Comparison of ENCODE assay signal across 9 cellular contexts in genomic region chr17:57468932-57469775, GRCh38.
DNase-seq lines count a peak whose midpoint lies in the region; ATAC-seq and TF ChIP-seq lines count a peak whose summit lies in the region.
"Had no signal": no experiment of that assay in that cellular context is flagged by ENCODE, and none has a peak within 500 bp of the region (broad histone marks: within the 10 kb centered on the region; RNA-seq: fewer than 3 reads in every experiment).

No MANE protein-coding gene starts in this region.

- no peak for DNase-seq in activated T-helper 1 cell treated with anti-CD3 and anti-CD28 coated beads, Interleukin-12 subunit alpha, Interleukin-12 subunit beta, Interleukin-2, Interleukin-4 antibody, amounts not matched to agents 30 ng/mL and 10 ng/mL and 1 ng/mL, durations not matched to agents 14 hours and 24 hours and 36 hours (ENCODE audit: low spot score)
- DNase-seq in NCI-H2171 (lab: John Stamatoyannopoulos, UW) (no peak), type B pancreatic cell (ENCODE audit: extremely low spot score, unreplicated experiment) (no peak), upper lobe of right lung (no peak)
- no peak for DNase-seq in activated naive CD4-positive, alpha-beta T cell treated with anti-CD3 and anti-CD28 coated beads for 36 hours
- DNase-seq: heart right ventricle had no signal

- CTCF ChIA-PET in activated naive CD4-positive, alpha-beta T cell treated with anti-CD3 and anti-CD28 coated beads for 36 hours (lab: Charles Lee) = interaction anchor here (0.8 to 1.6 kb wide), 2 partner anchors 16 to 226 kb away, joined by 3 to 5 read pairs; no protein-coding TSS in a partner anchor

- peaks cover 0 to 10% (median 6%) of the 10 kb centered on the region in 11 experiments; a peak in 6 of 22 replicates for H3K9me3 ChIP-seq in BLaER1 treated with 17β-estradiol and CSF1 and Interleukin-3, amounts not matched to agents 10 nM and 100 nM (replicated peaks in 1 of 11)
- no peaks in the 10 kb centered on the region for H3K9me3 ChIP-seq in upper lobe of right lung
- H3K9me3 ChIP-seq: heart right ventricle had no signal

- H3K9ac ChIP-seq in BLaER1 treated with 17β-estradiol and CSF1 and Interleukin-3, amounts not matched to agents 10 nM and 100 nM = peak overlapping the region in 8 of 11 experiments; percentile 53 to 79 (median 70); a peak in 16 of 22 replicates

- no peak overlapping the region for H3K4me3 Mint-ChIP-seq in activated T-helper 1 cell treated with anti-CD3 and anti-CD28 coated beads, Interleukin-12 subunit alpha, Interleukin-12 subunit beta, Interleukin-2, Interleukin-4 antibody, amounts not matched to agents 30 ng/mL and 10 ng/mL and 1 ng/mL, durations not matched to agents 14 hours and 24 hours and 36 hours
- H3K4me3 Mint-ChIP-seq in type B pancreatic cell = no peak overlapping the region
- no peak overlapping the region for H3K4me3 Mint-ChIP-seq in activated naive CD4-positive, alpha-beta T cell treated with anti-CD3 and anti-CD28 coated beads for 36 hours

- H3K4me2 ChIP-seq in BLaER1 treated with 17β-estradiol and CSF1 and Interleukin-3, amounts not matched to agents 10 nM and 100 nM = peak overlapping the region; percentile 31 to 90 (median 65)

- no peaks in the 10 kb centered on the region for H3K27me3 ChIP-seq in BLaER1 treated with 17β-estradiol and CSF1 and Interleukin-3, amounts not matched to agents 10 nM and 100 nM
- no peaks in the 10 kb centered on the region for H3K27me3 ChIP-seq in upper lobe of right lung
- H3K27me3 ChIP-seq: heart right ventricle had no signal

- peaks cover 54 to 100% (median 98%) of the 10 kb centered on the region in 10 experiments for H3K4me1 ChIP-seq in BLaER1 treated with 17β-estradiol and CSF1 and Interleukin-3, amounts not matched to agents 10 nM and 100 nM
- H3K4me1 ChIP-seq in upper lobe of right lung = peaks cover 12% of the 10 kb centered on the region

- H3K9me3 Mint-ChIP-seq in activated T-helper 1 cell treated with anti-CD3 and anti-CD28 coated beads, Interleukin-12 subunit alpha, Interleukin-12 subunit beta, Interleukin-2, Interleukin-4 antibody, amounts not matched to agents 30 ng/mL and 10 ng/mL and 1 ng/mL, durations not matched to agents 14 hours and 24 hours and 36 hours = no peaks in the 10 kb centered on the region
- H3K9me3 Mint-ChIP-seq in type B pancreatic cell = no peaks in the 10 kb centered on the region
- H3K9me3 Mint-ChIP-seq in activated naive CD4-positive, alpha-beta T cell treated with anti-CD3 and anti-CD28 coated beads for 36 hours = no peaks in the 10 kb centered on the region

- ATAC-seq in GM18870 (IDR thresholded peaks at IDR 0.05; ENCODE audit: unreplicated experiment) = peak; percentile 54
- peak; percentile 47 for ATAC-seq in HG03521 (IDR thresholded peaks at IDR 0.05; ENCODE audit: unreplicated experiment)
- no peak for ATAC-seq in upper lobe of right lung
- ATAC-seq: heart right ventricle had no signal

- H3K27ac Mint-ChIP-seq in activated T-helper 1 cell treated with anti-CD3 and anti-CD28 coated beads, Interleukin-12 subunit alpha, Interleukin-12 subunit beta, Interleukin-2, Interleukin-4 antibody, amounts not matched to agents 30 ng/mL and 10 ng/mL and 1 ng/mL, durations not matched to agents 14 hours and 24 hours and 36 hours = peak overlapping the region; percentile 72
- no peak overlapping the region for H3K27ac Mint-ChIP-seq in type B pancreatic cell
- no peak overlapping the region for H3K27ac Mint-ChIP-seq in activated naive CD4-positive, alpha-beta T cell treated with anti-CD3 and anti-CD28 coated beads for 36 hours

- peak overlapping the region in 2 of 10 experiments; percentile 6 to 16; a peak in 1 of 20 replicates for H3K4me3 ChIP-seq in BLaER1 treated with 17β-estradiol and CSF1 and Interleukin-3, amounts not matched to agents 10 nM and 100 nM
- no peak overlapping the region for H3K4me3 ChIP-seq in upper lobe of right lung
- H3K4me3 ChIP-seq: heart right ventricle had no signal

- peaks cover 37% of the 10 kb centered on the region for H3K4me1 Mint-ChIP-seq in activated T-helper 1 cell treated with anti-CD3 and anti-CD28 coated beads, Interleukin-12 subunit alpha, Interleukin-12 subunit beta, Interleukin-2, Interleukin-4 antibody, amounts not matched to agents 30 ng/mL and 10 ng/mL and 1 ng/mL, durations not matched to agents 14 hours and 24 hours and 36 hours (ENCODE audit: low read depth)
- H3K4me1 Mint-ChIP-seq in type B pancreatic cell (ENCODE audit: unreplicated experiment) = peaks cover 54% of the 10 kb centered on the region
- H3K4me1 Mint-ChIP-seq in activated naive CD4-positive, alpha-beta T cell treated with anti-CD3 and anti-CD28 coated beads for 36 hours (ENCODE audit: low read depth) = peaks cover 17% of the 10 kb centered on the region

- no peaks in the 10 kb centered on the region for H3K27me3 Mint-ChIP-seq in activated T-helper 1 cell treated with anti-CD3 and anti-CD28 coated beads, Interleukin-12 subunit alpha, Interleukin-12 subunit beta, Interleukin-2, Interleukin-4 antibody, amounts not matched to agents 30 ng/mL and 10 ng/mL and 1 ng/mL, durations not matched to agents 14 hours and 24 hours and 36 hours (ENCODE audit: insufficient read depth)
- no peaks in the 10 kb centered on the region for H3K27me3 Mint-ChIP-seq in type B pancreatic cell
- H3K27me3 Mint-ChIP-seq in activated naive CD4-positive, alpha-beta T cell treated with anti-CD3 and anti-CD28 coated beads for 36 hours (ENCODE audit: low read depth) = no peaks in the 10 kb centered on the region

- intact Hi-C loops in activated T-helper 1 cell treated with anti-CD3 and anti-CD28 coated beads, Interleukin-12 subunit alpha, Interleukin-12 subunit beta, Interleukin-2, Interleukin-4 antibody, amounts not matched to agents 30 ng/mL and 10 ng/mL and 1 ng/mL, durations not matched to agents 14 hours and 24 hours and 36 hours (cut with micrococcal nuclease) = no loop called here
- intact Hi-C loops in activated naive CD4-positive, alpha-beta T cell treated with anti-CD3 and anti-CD28 coated beads for 36 hours (cut with micrococcal nuclease) = loop anchor here (10.0 kb wide), 1 partner anchor 866 kb away; no protein-coding TSS in a partner anchor
- intact Hi-C loops in upper lobe of right lung (cut with DNase I) = no loop called here

- H3K36me3 Mint-ChIP-seq in activated T-helper 1 cell treated with anti-CD3 and anti-CD28 coated beads, Interleukin-12 subunit alpha, Interleukin-12 subunit beta, Interleukin-2, Interleukin-4 antibody, amounts not matched to agents 30 ng/mL and 10 ng/mL and 1 ng/mL, durations not matched to agents 14 hours and 24 hours and 36 hours (ENCODE audit: low read depth) = peaks cover 7% of the 10 kb centered on the region
- H3K36me3 Mint-ChIP-seq in type B pancreatic cell = peaks cover 9% of the 10 kb centered on the region
- H3K36me3 Mint-ChIP-seq in activated naive CD4-positive, alpha-beta T cell treated with anti-CD3 and anti-CD28 coated beads for 36 hours (ENCODE audit: low read depth) = peaks cover 4% of the 10 kb centered on the region

- peaks cover 0 to 20% (median 0%) of the 10 kb centered on the region in 11 experiments; a peak in 4 of 22 replicates for H3K36me3 ChIP-seq in BLaER1 treated with 17β-estradiol and CSF1 and Interleukin-3, amounts not matched to agents 10 nM and 100 nM
- no peaks in the 10 kb centered on the region for H3K36me3 ChIP-seq in upper lobe of right lung
- H3K36me3 ChIP-seq: heart right ventricle had no signal

- TF ChIP-seq CTCF in type B pancreatic cell (conservative IDR thresholded peaks at IDR 0.05) (no peak), upper lobe of right lung (IDR thresholded peaks at IDR 0.05) (no peak)

- peaks cover 0 to 39% (median 6%) of the 10 kb centered on the region in 11 experiments; a peak in 8 of 22 replicates for H4K20me1 ChIP-seq in BLaER1 treated with 17β-estradiol and CSF1 and Interleukin-3, amounts not matched to agents 10 nM and 100 nM

- H3K27ac ChIP-seq in BLaER1 treated with 17β-estradiol and CSF1 and Interleukin-3, amounts not matched to agents 10 nM and 100 nM = peak overlapping the region in 10 of 11 experiments; percentile 5 to 93 (median 78); a peak in 17 of 22 replicates
- no peak overlapping the region for H3K27ac ChIP-seq in upper lobe of right lung
- H3K27ac ChIP-seq: heart right ventricle had no signal
